In the genomic region with DNA sequence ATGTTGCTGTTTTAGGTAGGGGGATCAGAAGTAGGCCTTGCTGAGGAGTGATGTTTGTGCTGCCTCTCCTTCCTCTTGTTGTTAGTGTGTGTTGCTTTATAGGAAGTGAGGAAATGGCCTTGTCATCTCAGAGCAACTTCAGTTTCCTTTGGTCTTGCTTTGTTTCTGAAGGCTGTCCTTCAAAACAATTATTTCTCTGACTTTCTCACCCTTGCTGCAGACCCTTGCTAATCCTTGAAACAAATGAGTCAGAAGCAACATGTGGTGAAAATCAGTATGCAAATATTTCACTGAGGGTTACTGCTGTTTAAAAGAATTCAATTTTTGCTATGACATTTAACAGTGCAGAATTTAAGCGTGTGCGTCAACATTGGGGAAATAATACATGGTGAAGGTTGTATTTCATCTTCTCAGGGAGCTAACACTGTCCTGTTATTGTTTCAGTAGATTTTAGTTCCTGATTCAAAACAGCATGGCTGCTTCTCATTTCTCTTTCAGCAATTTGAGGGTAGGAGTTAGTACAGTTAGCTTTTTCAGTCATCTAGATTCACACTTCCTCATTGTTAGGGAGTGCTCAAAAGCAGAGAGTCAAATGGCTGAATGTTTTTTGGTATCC, we compare ENCODE assay signal across 8 cellular contexts. TPM values are rescaled to one million over a fixed set of nuclear protein-coding genes. Genes with fewer than 3 reads are reported as not detected.
DNase-seq lines count a peak whose midpoint lies in the region; ATAC-seq and TF ChIP-seq lines count a peak whose summit lies in the region.

No MANE protein-coding gene starts in this region.

- peak; percentile 82 for ATAC-seq in GM18520 (IDR thresholded peaks at IDR 0.05; ENCODE audit: unreplicated experiment)

- H3K4me1 Mint-ChIP-seq in HFFc6 (ENCODE audit: low read depth) = peaks cover 52% of the 10 kb centered on the region
- H3K4me1 Mint-ChIP-seq in Caco-2 (ENCODE audit: low read depth, unreplicated experiment) = no peaks in the 10 kb centered on the region

- intact Hi-C loops in Caco-2 (cut with micrococcal nuclease; ENCODE audit: unreplicated experiment) = no loop called here

- no peaks in the 10 kb centered on the region for H3K4me1 ChIP-seq in Caco-2

- no peak overlapping the region for H3K4me3 ChIP-seq in fibroblast of villous mesenchyme (ENCODE audit: low read depth, low read length)
- H3K4me3 ChIP-seq in Caco-2 (ENCODE audit: low read depth, low read length) = no peak overlapping the region

- H3K36me3 Mint-ChIP-seq in HFFc6 (ENCODE audit: low read depth) = no peaks in the 10 kb centered on the region
- H3K36me3 Mint-ChIP-seq in Caco-2 (ENCODE audit: insufficient read depth, unreplicated experiment) = no peaks in the 10 kb centered on the region

- no peaks in the 10 kb centered on the region for H3K9me3 ChIP-seq in Caco-2

- TF ChIP-seq CTCF in HFFc6 (IDR thresholded peaks at IDR 0.05) = no peak
- TF ChIP-seq CTCF in fibroblast of villous mesenchyme (IDR thresholded peaks at IDR 0.05; ENCODE audit: insufficient read depth, low read depth, low read length) = no peak
- no peak for TF ChIP-seq CTCF in Caco-2 (IDR thresholded peaks at IDR 0.05; ENCODE audit: insufficient read depth in 1 of 2, low read depth in 1 of 2, low read length in 1 of 2, severe bottlenecking in 1 of 2, unreplicated experiment in 1 of 2)

- H3K27me3 Mint-ChIP-seq in HFFc6 (ENCODE audit: insufficient read depth) (no peaks in the 10 kb centered on the region), Caco-2 (ENCODE audit: insufficient read depth, unreplicated experiment) (no peaks in the 10 kb centered on the region)

- peak overlapping the region; percentile 44 for H3K27ac Mint-ChIP-seq in HFFc6
- H3K27ac Mint-ChIP-seq in Caco-2 (ENCODE audit: unreplicated experiment) = no peak overlapping the region

- no TSS peak for BruUV-seq in Caco-2 (replicated peaks; lab: Mats Ljungman, UMichigan)

- peaks cover 1% of the 10 kb centered on the region; the same call in 1 of the 2 replicates for H3K27me3 ChIP-seq in Caco-2 (replicated peaks; ENCODE audit: control insufficient read depth, insufficient read depth, low read length)

- no peaks in the 10 kb centered on the region for H3K9me3 Mint-ChIP-seq in HFFc6
- H3K9me3 Mint-ChIP-seq in Caco-2 (ENCODE audit: unreplicated experiment) = no peaks in the 10 kb centered on the region

- POLR2A ChIA-PET in Caco-2 (lab: Charles Lee) = interaction anchor here (0.6 kb wide), 1 partner anchor 1301 kb away, joined by 4 read pairs; no protein-coding TSS in a partner anchor

- CTCF ChIA-PET in Caco-2 (lab: Charles Lee) = no interaction called here

- DNase-seq in HFFc6 (no peak), MV-4-11 (lab: John Stamatoyannopoulos, UW) (peak; percentile 85), fibroblast of villous mesenchyme (ENCODE audit: low read depth) (peak; percentile 41), AG20443 (ENCODE audit: low spot score) (no peak), Caco-2 (no peak), NCI-H345 (lab: John Stamatoyannopoulos, UW) (no peak), ureter (ENCODE audit: low spot score) (no peak)

- no peaks in the 10 kb centered on the region for H3K36me3 ChIP-seq in Caco-2 (ENCODE audit: control insufficient read depth, insufficient read depth, low read length)

- no peak overlapping the region for H3K4me3 Mint-ChIP-seq in HFFc6
- no peak overlapping the region for H3K4me3 Mint-ChIP-seq in Caco-2 (ENCODE audit: unreplicated experiment)

RNA-seq across cellular contexts. Expression of gene RNF144B, which starts 13.8 kb away (rescaled TPM):
- 1 to 10 TPM in 5 of 6 experiments, under 1 TPM in 1; 0.83 to 4.8 (median 1.2) TPM for total RNA-seq in HFFc6 (2021; fragmentation: NEBNext Ultra II Directional; extraction: Animal tissue kit (Norgen Biotek cat#: 25700))
- total RNA-seq in fibroblast of villous mesenchyme = 0.97 and 2.6 TPM in 2 replicates
- 0.39 TPM in 2 replicates for total RNA-seq in Caco-2 (2022)
- total RNA-seq in ureter = 34.0 TPM

Comparison
In these comparisons a context has a peak if more than half of its experiments do, and no peak if none do; other contexts are left out.
1. DNase-seq: peak in MV-4-11 (single experiment) and fibroblast of villous mesenchyme (single experiment); none in HFFc6 (single experiment), AG20443 (single experiment), Caco-2 (0 of 2), NCI-H345 (single experiment) and ureter (single experiment).